In genomic region chr1:145916745-145917144, GRCh38 we compare ENCODE assay signal across 12 cellular contexts. TPM values are rescaled to one million over a fixed set of nuclear protein-coding genes. Genes with fewer than 3 reads are reported as not detected.
A peak's percentile ranks its signal among the peaks of the same experiment; 100 is the strongest.
DNase-seq lines count a peak whose midpoint lies in the region; ATAC-seq, FAIRE-seq and TF ChIP-seq lines count a peak whose summit lies in the region.
"Had no signal": no experiment of that assay in that cellular context is flagged by ENCODE, and none has a peak within 500 bp of the region (broad histone marks: within the 10 kb centered on the region; RNA-seq: fewer than 3 reads in every experiment).

No MANE protein-coding gene starts in this region.

- intact Hi-C loops in dendritic cell treated with granulocyte-macrophage colony-stimulating factor and Interleukin-4, amounts not matched to agents 40 ng/mL and 50 ng/mL, for 4 days (cut with micrococcal nuclease), result no loop called here

- no peaks in the 10 kb centered on the region for H3K27me3 Mint-ChIP-seq in activated CD4-positive, alpha-beta T cell treated with anti-CD3 and anti-CD28 coated beads, Interleukin-2, amount 10 ng/mL, durations not matched to agents 7 days and 5 days
- H3K27me3 Mint-ChIP-seq in dendritic cell treated with granulocyte-macrophage colony-stimulating factor and Interleukin-4, amounts not matched to agents 40 ng/mL and 50 ng/mL, for 4 days, result no peaks in the 10 kb centered on the region
- no peaks in the 10 kb centered on the region for H3K27me3 Mint-ChIP-seq in osteocyte (ENCODE audit: unreplicated experiment)

- peak; percentile 55 for FAIRE-seq in RCC 7860 (lab: Jason Lieb, UNC)
- FAIRE-seq: G401.6, H1 had no signal

- H3K27ac Mint-ChIP-seq in activated CD4-positive, alpha-beta T cell treated with anti-CD3 and anti-CD28 coated beads, Interleukin-2, amount 10 ng/mL, durations not matched to agents 7 days and 5 days, result peak overlapping the region; percentile 82
- H3K27ac Mint-ChIP-seq in dendritic cell treated with granulocyte-macrophage colony-stimulating factor and Interleukin-4, amounts not matched to agents 40 ng/mL and 50 ng/mL, for 4 days, result peak overlapping the region; percentile 35
- H3K27ac Mint-ChIP-seq in osteocyte (ENCODE audit: unreplicated experiment), result no peak overlapping the region

- peaks cover 36% of the 10 kb centered on the region for H3K4me1 Mint-ChIP-seq in activated CD4-positive, alpha-beta T cell treated with anti-CD3 and anti-CD28 coated beads, Interleukin-2, amount 10 ng/mL, durations not matched to agents 7 days and 5 days
- H3K4me1 Mint-ChIP-seq in dendritic cell treated with granulocyte-macrophage colony-stimulating factor and Interleukin-4, amounts not matched to agents 40 ng/mL and 50 ng/mL, for 4 days (ENCODE audit: low read depth), result peaks cover 36% of the 10 kb centered on the region
- H3K4me1 Mint-ChIP-seq in osteocyte (ENCODE audit: unreplicated experiment), result peaks cover 30% of the 10 kb centered on the region

- POLR2A ChIA-PET in activated CD4-positive, alpha-beta T cell treated with anti-CD3 and anti-CD28 coated beads, Interleukin-2, amount 10 ng/mL, durations not matched to agents 7 days and 5 days (lab: Charles Lee), result no interaction called here

- no peak for TF ChIP-seq CTCF in osteocyte (IDR thresholded peaks at IDR 0.05)

- ATAC-seq in GM21423 (IDR thresholded peaks at IDR 0.05; ENCODE audit: unreplicated experiment) (no peak), GM21717 (IDR thresholded peaks at IDR 0.05; ENCODE audit: unreplicated experiment) (no peak), GM19395 (IDR thresholded peaks at IDR 0.05; ENCODE audit: unreplicated experiment) (no peak)

- peak overlapping the region; percentile 90 for H3K4me3 Mint-ChIP-seq in activated CD4-positive, alpha-beta T cell treated with anti-CD3 and anti-CD28 coated beads, Interleukin-2, amount 10 ng/mL, durations not matched to agents 7 days and 5 days
- no peak overlapping the region for H3K4me3 Mint-ChIP-seq in dendritic cell treated with granulocyte-macrophage colony-stimulating factor and Interleukin-4, amounts not matched to agents 40 ng/mL and 50 ng/mL, for 4 days
- H3K4me3 Mint-ChIP-seq in osteocyte (ENCODE audit: unreplicated experiment), result peak overlapping the region; percentile 62

- DNase-seq in activated CD4-positive, alpha-beta T cell treated with anti-CD3 and anti-CD28 coated beads, Interleukin-2, amount 10 ng/mL, durations not matched to agents 7 days and 5 days, result no peak
- no peak for DNase-seq in activated CD4-positive, alpha-beta T cell treated with anti-CD3 and anti-CD28 coated beads, Interleukin-2, amount 50 U/mL, for 48 hours
- DNase-seq in RCC 7860 (ENCODE audit: low spot score) (peak; percentile 83), osteocyte (ENCODE audit: extremely low spot score, unreplicated experiment) (no peak)
- DNase-seq: effector CD8-positive, alpha-beta T cell; NCI-H345 had no signal

- H3K9me3 Mint-ChIP-seq in activated CD4-positive, alpha-beta T cell treated with anti-CD3 and anti-CD28 coated beads, Interleukin-2, amount 10 ng/mL, durations not matched to agents 7 days and 5 days, result no peaks in the 10 kb centered on the region
- H3K9me3 Mint-ChIP-seq in dendritic cell treated with granulocyte-macrophage colony-stimulating factor and Interleukin-4, amounts not matched to agents 40 ng/mL and 50 ng/mL, for 4 days, result no peaks in the 10 kb centered on the region
- no peaks in the 10 kb centered on the region for H3K9me3 Mint-ChIP-seq in osteocyte (ENCODE audit: unreplicated experiment)

- H3K36me3 Mint-ChIP-seq in activated CD4-positive, alpha-beta T cell treated with anti-CD3 and anti-CD28 coated beads, Interleukin-2, amount 10 ng/mL, durations not matched to agents 7 days and 5 days (ENCODE audit: low read depth), result peaks cover 22% of the 10 kb centered on the region
- peaks cover 66% of the 10 kb centered on the region for H3K36me3 Mint-ChIP-seq in dendritic cell treated with granulocyte-macrophage colony-stimulating factor and Interleukin-4, amounts not matched to agents 40 ng/mL and 50 ng/mL, for 4 days (ENCODE audit: low read depth)
- H3K36me3 Mint-ChIP-seq in osteocyte (ENCODE audit: unreplicated experiment), result peaks cover 33% of the 10 kb centered on the region

- CTCF ChIA-PET in activated CD4-positive, alpha-beta T cell treated with anti-CD3 and anti-CD28 coated beads, Interleukin-2, amount 10 ng/mL, durations not matched to agents 7 days and 5 days (lab: Charles Lee), result interaction anchor here (1.3 kb wide), 1 partner anchor 11 kb away, joined by 3 read pairs; no protein-coding TSS in a partner anchor

RNA-seq across cellular contexts. Expression of gene PEX11B, which starts 1.8 kb away (rescaled TPM):
- total RNA-seq in activated CD4-positive, alpha-beta T cell treated with anti-CD3 and anti-CD28 coated beads, Interleukin-2, amount 10 ng/mL, durations not matched to agents 7 days and 5 days, result 10 to 100 TPM; 36.9 to 44.6 TPM
- total RNA-seq in osteocyte, result 29.8 and 36.5 TPM in 2 replicates

RNA-seq across cellular contexts. Expression of gene ITGA10, which starts 6.9 kb away (rescaled TPM):
- total RNA-seq in activated CD4-positive, alpha-beta T cell treated with anti-CD3 and anti-CD28 coated beads, Interleukin-2, amount 10 ng/mL, durations not matched to agents 7 days and 5 days, result 1 to 10 TPM; 1.5 to 1.9 TPM
- 34.4 and 40.3 TPM in 2 replicates for total RNA-seq in osteocyte

RNA-seq across cellular contexts. Expression of gene RBM8A, which starts 10.5 kb away (rescaled TPM):
- total RNA-seq in activated CD4-positive, alpha-beta T cell treated with anti-CD3 and anti-CD28 coated beads, Interleukin-2, amount 10 ng/mL, durations not matched to agents 7 days and 5 days, result 100 to 1,000 TPM; 175 to 188 TPM
- total RNA-seq in osteocyte, result 108 and 114 TPM in 2 replicates

RNA-seq across cellular contexts. Expression of gene ANKRD35, which starts 31.1 kb away (rescaled TPM):
- total RNA-seq in activated CD4-positive, alpha-beta T cell treated with anti-CD3 and anti-CD28 coated beads, Interleukin-2, amount 10 ng/mL, durations not matched to agents 7 days and 5 days, result under 1 TPM; 0.40 to 0.42 TPM
- not detected in 2 replicates for total RNA-seq in osteocyte

RNA-seq across cellular contexts. Expression of gene LIX1L, which starts 41.1 kb away (rescaled TPM):
- total RNA-seq in activated CD4-positive, alpha-beta T cell treated with anti-CD3 and anti-CD28 coated beads, Interleukin-2, amount 10 ng/mL, durations not matched to agents 7 days and 5 days, result 10 to 100 TPM; 49.5 to 57.5 TPM
- 52.2 and 54.0 TPM in 2 replicates for total RNA-seq in osteocyte

Comparison
In these comparisons a context has a peak if more than half of its experiments do, and no peak if none do; other contexts are left out.
1. RNA of gene ITGA10, which starts 6.9 kb away (total RNA-seq): 34.4 to 40.3 TPM in osteocyte; 1.5 to 1.9 TPM in activated CD4-positive, alpha-beta T cell treated with anti-CD3 and anti-CD28 coated beads, Interleukin-2, amount 10 ng/mL, durations not matched to agents 7 days and 5 days; every median in the first group is over 10 times any median in the second.